29 cellular contexts compared by ENCODE assay signal in the genomic region with DNA sequence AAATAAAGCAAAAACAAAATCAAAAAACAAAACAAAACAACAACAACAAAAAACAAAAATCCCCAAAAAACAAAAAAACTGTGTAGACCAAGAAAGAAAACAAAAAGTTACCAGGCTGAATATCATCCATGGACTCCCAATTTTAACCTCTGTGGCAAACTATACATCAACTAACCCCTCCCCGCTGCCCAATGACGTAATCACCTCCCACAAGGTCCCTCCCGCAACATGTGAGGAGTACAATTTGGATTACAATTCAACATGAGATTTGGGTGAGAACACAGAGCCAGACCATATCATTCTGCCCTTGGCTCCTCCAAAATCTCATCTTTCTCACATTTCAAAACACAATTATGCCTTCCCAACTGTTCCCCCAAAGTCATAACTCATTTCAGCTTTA.
"Had no signal": no experiment of that assay in that cellular context is flagged by ENCODE, and none has a peak within 500 bp of the region (broad histone marks: within the 10 kb centered on the region; RNA-seq: fewer than 3 reads in every experiment).

No MANE protein-coding gene starts in this region.

- H3K36me3 ChIP-seq: stomach, suprapubic skin, thoracic aorta, thyroid gland, tibial artery, tibial nerve, transverse colon, upper lobe of left lung, upper lobe of right lung, uterus, vagina had no signal

- H3K27me3 Mint-ChIP-seq: stimulated activated memory B cell treated with anti-CD40 and anti-IgM and Interleukin-4, amounts not matched to agents 10 μg/mL and 1 μg/mL and 100 μg/mL, for 72 hours; stimulated activated naive B cell treated with anti-CD40 and anti-IgM and Interleukin-4, amounts not matched to agents 10 μg/mL and 1 μg/mL and 100 μg/mL, for 72 hours; stimulated activated naive CD8-positive, alpha-beta T cell treated with anti-CD3 and anti-CD28 coated beads, Interleukin-15, amount 100 ng/mL, for 72 hours; stimulated activated naive CD8-positive, alpha-beta T cell treated with anti-CD3 and anti-CD28 coated beads, Interleukin-15, Interleukin-2, amounts not matched to agents 100 ng/mL and 50 ng/mL, for 24 hours; type B pancreatic cell had no signal

- H3K27ac Mint-ChIP-seq: stimulated activated effector memory CD8-positive, alpha-beta T cell treated with anti-CD3 and anti-CD28 coated beads, Interleukin-12 subunit alpha, Interleukin-12 subunit beta, amount 100 ng/mL, for 72 hours; stimulated activated memory B cell treated with anti-CD40 and anti-IgM and Interleukin-4, amounts not matched to agents 10 μg/mL and 1 μg/mL and 100 μg/mL, for 72 hours; stimulated activated naive B cell treated with anti-CD40 and anti-IgM and Interleukin-4, amounts not matched to agents 10 μg/mL and 1 μg/mL and 100 μg/mL, for 72 hours; stimulated activated naive CD8-positive, alpha-beta T cell treated with anti-CD3 and anti-CD28 coated beads, Interleukin-15, amount 100 ng/mL, for 72 hours; stimulated activated naive CD8-positive, alpha-beta T cell treated with anti-CD3 and anti-CD28 coated beads, Interleukin-15, Interleukin-2, amounts not matched to agents 100 ng/mL and 50 ng/mL, for 24 hours; type B pancreatic cell had no signal

- DNase-seq: stimulated activated CD4-positive, alpha-beta T cell treated with anti-CD3 and anti-CD28 coated beads, Interleukin-2, amount 100 ng/mL, for 48 hours; stimulated activated CD4-positive, alpha-beta T cell treated with anti-CD3 and anti-CD28 coated beads, Interleukin-4, amount 100 ng/mL, for 1 hour; stimulated activated CD4-positive, alpha-beta T cell treated with anti-CD3 and anti-CD28 coated beads, Interleukin-4, amount 100 ng/mL, for 24 hours; stimulated activated CD4-positive, alpha-beta T cell treated with anti-CD3 and anti-CD28 coated beads, Interleukin-4, amount 100 ng/mL, for 4 hours; stimulated activated CD8-positive, alpha-beta memory T cell treated with anti-CD3 and anti-CD28 coated beads, Interleukin-4, amount 100 ng/mL, for 48 hours; stimulated activated naive B cell treated with anti-CD40 and anti-IgM and Interleukin-4, amounts not matched to agents 10 μg/mL and 1 μg/mL and 100 μg/mL, for 72 hours; stimulated activated naive CD4-positive, alpha-beta T cell; stimulated activated naive CD4-positive, alpha-beta T cell treated with Interleukin-2 at 50 U/mL for 16 hours; stimulated activated naive CD8-positive, alpha-beta T cell treated with anti-CD3 and anti-CD28 coated beads, Interleukin-15, amount 100 ng/mL, for 72 hours; stimulated activated naive CD8-positive, alpha-beta T cell treated with anti-CD3 and anti-CD28 coated beads, Interleukin-15, Interleukin-2, amounts not matched to agents 100 U/mL and 50 U/mL, for 24 hours; stomach; substantia nigra; testis; thyroid gland; tibial artery; transverse colon; trophoblast cell; upper lobe of left lung; upper lobe of right lung; uterus had no signal

- FAIRE-seq: urothelium cell line had no signal

- H3K4me3 Mint-ChIP-seq: stimulated activated effector memory CD8-positive, alpha-beta T cell treated with anti-CD3 and anti-CD28 coated beads, Interleukin-12 subunit alpha, Interleukin-12 subunit beta, amount 100 ng/mL, for 72 hours; stimulated activated memory B cell treated with anti-CD40 and anti-IgM and Interleukin-4, amounts not matched to agents 10 μg/mL and 1 μg/mL and 100 μg/mL, for 72 hours; stimulated activated naive B cell treated with anti-CD40 and anti-IgM and Interleukin-4, amounts not matched to agents 10 μg/mL and 1 μg/mL and 100 μg/mL, for 72 hours; stimulated activated naive CD8-positive, alpha-beta T cell treated with anti-CD3 and anti-CD28 coated beads, Interleukin-15, amount 100 ng/mL, for 72 hours; stimulated activated naive CD8-positive, alpha-beta T cell treated with anti-CD3 and anti-CD28 coated beads, Interleukin-15, Interleukin-2, amounts not matched to agents 100 ng/mL and 50 ng/mL, for 24 hours; type B pancreatic cell had no signal

- H3K9me3 Mint-ChIP-seq: stimulated activated effector memory CD8-positive, alpha-beta T cell treated with anti-CD3 and anti-CD28 coated beads, Interleukin-12 subunit alpha, Interleukin-12 subunit beta, amount 100 ng/mL, for 72 hours; stimulated activated naive CD8-positive, alpha-beta T cell treated with anti-CD3 and anti-CD28 coated beads, Interleukin-15, amount 100 ng/mL, for 72 hours; type B pancreatic cell had no signal

- H3K27me3 ChIP-seq: stomach, suprapubic skin, testis, thyroid gland, tibial artery, tibial nerve, transverse colon, upper lobe of left lung, upper lobe of right lung, uterus, vagina had no signal

- H3K4me3 ChIP-seq: stomach, suprapubic skin, testis, thoracic aorta, thyroid gland, tibial artery, tibial nerve, transverse colon, upper lobe of left lung, upper lobe of right lung, uterus, vagina had no signal

- H3K9me3 ChIP-seq: suprapubic skin, testis, thoracic aorta, thyroid gland, tibial artery, tibial nerve, transverse colon, upper lobe of left lung, upper lobe of right lung, uterus, vagina had no signal

- H3K4me1 ChIP-seq: stomach, suprapubic skin, testis, tibial artery, transverse colon, upper lobe of left lung, uterus, vagina had no signal

- H3K36me3 Mint-ChIP-seq: stimulated activated effector memory CD8-positive, alpha-beta T cell treated with anti-CD3 and anti-CD28 coated beads, Interleukin-12 subunit alpha, Interleukin-12 subunit beta, amount 100 ng/mL, for 72 hours; stimulated activated memory B cell treated with anti-CD40 and anti-IgM and Interleukin-4, amounts not matched to agents 10 μg/mL and 1 μg/mL and 100 μg/mL, for 72 hours; stimulated activated naive B cell treated with anti-CD40 and anti-IgM and Interleukin-4, amounts not matched to agents 10 μg/mL and 1 μg/mL and 100 μg/mL, for 72 hours had no signal

- ATAC-seq: stimulated activated effector memory CD8-positive, alpha-beta T cell treated with anti-CD3 and anti-CD28 coated beads, Interleukin-12 subunit alpha, Interleukin-12 subunit beta, amount 100 ng/mL, for 72 hours; stimulated activated memory B cell treated with anti-CD40 and anti-IgM and Interleukin-4, amounts not matched to agents 10 μg/mL and 1 μg/mL and 100 μg/mL, for 72 hours; stimulated activated naive B cell treated with anti-CD40 and anti-IgM and Interleukin-4, amounts not matched to agents 10 μg/mL and 1 μg/mL and 100 μg/mL, for 72 hours; stimulated activated naive CD8-positive, alpha-beta T cell treated with anti-CD3 and anti-CD28 coated beads, Interleukin-15, amount 100 ng/mL, for 72 hours; stimulated activated naive CD8-positive, alpha-beta T cell treated with anti-CD3 and anti-CD28 coated beads, Interleukin-15, Interleukin-2, amounts not matched to agents 100 U/mL and 50 U/mL, for 24 hours; upper lobe of right lung had no signal

- H3K27ac ChIP-seq: stomach, suprapubic skin, testis, thoracic aorta, thyroid gland, tibial artery, tibial nerve, transverse colon, upper lobe of left lung, upper lobe of right lung, uterus, vagina had no signal

- H3K4me1 Mint-ChIP-seq: stimulated activated effector memory CD8-positive, alpha-beta T cell treated with anti-CD3 and anti-CD28 coated beads, Interleukin-12 subunit alpha, Interleukin-12 subunit beta, amount 100 ng/mL, for 72 hours; stimulated activated memory B cell treated with anti-CD40 and anti-IgM and Interleukin-4, amounts not matched to agents 10 μg/mL and 1 μg/mL and 100 μg/mL, for 72 hours; stimulated activated naive B cell treated with anti-CD40 and anti-IgM and Interleukin-4, amounts not matched to agents 10 μg/mL and 1 μg/mL and 100 μg/mL, for 72 hours; stimulated activated naive CD8-positive, alpha-beta T cell treated with anti-CD3 and anti-CD28 coated beads, Interleukin-15, amount 100 ng/mL, for 72 hours had no signal
